ENCODE assay signal across 1 cellular context in the genomic region with DNA sequence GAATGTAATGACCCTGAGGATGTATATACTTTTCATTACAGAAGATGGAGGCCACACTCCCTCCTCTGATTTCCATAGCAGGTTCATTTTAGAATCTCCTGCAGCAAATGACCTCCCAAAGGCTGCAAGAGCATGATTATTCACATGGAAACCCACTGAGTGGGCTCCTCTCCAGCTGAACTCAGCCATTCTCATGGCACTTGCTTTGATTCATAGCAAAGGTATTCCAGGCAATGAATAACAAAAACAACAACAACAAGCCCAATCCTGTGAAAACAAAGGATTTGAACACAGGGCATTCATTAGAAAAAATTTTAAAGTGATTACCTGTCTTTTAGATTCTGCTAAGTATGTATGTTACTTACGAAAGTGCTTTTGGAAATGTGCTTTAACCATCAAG.
TF ChIP-seq lines count a peak whose summit lies in the region.

No MANE protein-coding gene starts in this region.

TF ChIP-seq in GM23338, 12 proteins besides CTCF, POLR2A, EP300 and RAD21 (continued from another document):
- TF ChIP-seq, protein P1, sequence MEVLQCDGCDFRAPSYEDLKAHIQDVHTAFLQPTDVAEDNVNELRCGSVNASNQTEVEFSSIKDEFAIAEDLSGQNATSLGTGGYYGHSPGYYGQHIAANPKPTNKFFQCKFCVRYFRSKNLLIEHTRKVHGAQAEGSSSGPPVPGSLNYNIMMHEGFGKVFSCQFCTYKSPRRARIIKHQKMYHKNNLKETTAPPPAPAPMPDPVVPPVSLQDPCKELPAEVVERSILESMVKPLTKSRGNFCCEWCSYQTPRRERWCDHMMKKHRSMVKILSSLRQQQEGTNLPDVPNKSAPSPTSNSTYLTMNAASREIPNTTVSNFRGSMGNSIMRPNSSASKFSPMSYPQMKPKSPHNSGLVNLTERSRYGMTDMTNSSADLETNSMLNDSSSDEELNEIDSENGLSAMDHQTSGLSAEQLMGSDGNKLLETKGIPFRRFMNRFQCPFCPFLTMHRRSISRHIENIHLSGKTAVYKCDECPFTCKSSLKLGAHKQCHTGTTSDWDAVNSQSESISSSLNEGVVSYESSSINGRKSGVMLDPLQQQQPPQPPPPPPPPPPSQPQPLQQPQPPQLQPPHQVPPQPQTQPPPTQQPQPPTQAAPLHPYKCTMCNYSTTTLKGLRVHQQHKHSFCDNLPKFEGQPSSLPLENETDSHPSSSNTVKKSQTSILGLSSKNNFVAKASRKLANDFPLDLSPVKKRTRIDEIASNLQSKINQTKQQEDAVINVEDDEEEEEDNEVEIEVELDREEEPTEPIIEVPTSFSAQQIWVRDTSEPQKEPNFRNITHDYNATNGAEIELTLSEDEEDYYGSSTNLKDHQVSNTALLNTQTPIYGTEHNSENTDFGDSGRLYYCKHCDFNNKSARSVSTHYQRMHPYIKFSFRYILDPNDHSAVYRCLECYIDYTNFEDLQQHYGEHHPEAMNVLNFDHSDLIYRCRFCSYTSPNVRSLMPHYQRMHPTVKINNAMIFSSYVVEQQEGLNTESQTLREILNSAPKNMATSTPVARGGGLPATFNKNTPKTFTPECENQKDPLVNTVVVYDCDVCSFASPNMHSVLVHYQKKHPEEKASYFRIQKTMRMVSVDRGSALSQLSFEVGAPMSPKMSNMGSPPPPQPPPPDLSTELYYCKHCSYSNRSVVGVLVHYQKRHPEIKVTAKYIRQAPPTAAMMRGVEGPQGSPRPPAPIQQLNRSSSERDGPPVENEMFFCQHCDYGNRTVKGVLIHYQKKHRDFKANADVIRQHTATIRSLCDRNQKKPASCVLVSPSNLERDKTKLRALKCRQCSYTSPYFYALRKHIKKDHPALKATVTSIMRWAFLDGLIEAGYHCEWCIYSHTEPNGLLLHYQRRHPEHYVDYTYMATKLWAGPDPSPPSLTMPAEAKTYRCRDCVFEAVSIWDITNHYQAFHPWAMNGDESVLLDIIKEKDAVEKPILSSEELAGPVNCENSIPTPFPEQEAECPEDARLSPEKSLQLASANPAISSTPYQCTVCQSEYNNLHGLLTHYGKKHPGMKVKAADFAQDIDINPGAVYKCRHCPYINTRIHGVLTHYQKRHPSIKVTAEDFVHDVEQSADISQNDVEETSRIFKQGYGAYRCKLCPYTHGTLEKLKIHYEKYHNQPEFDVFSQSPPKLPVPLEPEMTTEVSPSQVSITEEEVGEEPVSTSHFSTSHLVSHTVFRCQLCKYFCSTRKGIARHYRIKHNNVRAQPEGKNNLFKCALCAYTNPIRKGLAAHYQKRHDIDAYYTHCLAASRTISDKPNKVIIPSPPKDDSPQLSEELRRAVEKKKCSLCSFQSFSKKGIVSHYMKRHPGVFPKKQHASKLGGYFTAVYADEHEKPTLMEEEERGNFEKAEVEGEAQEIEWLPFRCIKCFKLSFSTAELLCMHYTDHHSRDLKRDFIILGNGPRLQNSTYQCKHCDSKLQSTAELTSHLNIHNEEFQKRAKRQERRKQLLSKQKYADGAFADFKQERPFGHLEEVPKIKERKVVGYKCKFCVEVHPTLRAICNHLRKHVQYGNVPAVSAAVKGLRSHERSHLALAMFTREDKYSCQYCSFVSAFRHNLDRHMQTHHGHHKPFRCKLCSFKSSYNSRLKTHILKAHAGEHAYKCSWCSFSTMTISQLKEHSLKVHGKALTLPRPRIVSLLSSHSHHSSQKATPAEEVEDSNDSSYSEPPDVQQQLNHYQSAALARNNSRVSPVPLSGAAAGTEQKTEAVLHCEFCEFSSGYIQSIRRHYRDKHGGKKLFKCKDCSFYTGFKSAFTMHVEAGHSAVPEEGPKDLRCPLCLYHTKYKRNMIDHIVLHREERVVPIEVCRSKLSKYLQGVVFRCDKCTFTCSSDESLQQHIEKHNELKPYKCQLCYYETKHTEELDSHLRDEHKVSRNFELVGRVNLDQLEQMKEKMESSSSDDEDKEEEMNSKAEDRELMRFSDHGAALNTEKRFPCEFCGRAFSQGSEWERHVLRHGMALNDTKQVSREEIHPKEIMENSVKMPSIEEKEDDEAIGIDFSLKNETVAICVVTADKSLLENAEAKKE (CRISPR knock-in tag; IDR thresholded peaks at IDR 0.05) = peak; percentile 66
- TF ChIP-seq, protein P2, sequence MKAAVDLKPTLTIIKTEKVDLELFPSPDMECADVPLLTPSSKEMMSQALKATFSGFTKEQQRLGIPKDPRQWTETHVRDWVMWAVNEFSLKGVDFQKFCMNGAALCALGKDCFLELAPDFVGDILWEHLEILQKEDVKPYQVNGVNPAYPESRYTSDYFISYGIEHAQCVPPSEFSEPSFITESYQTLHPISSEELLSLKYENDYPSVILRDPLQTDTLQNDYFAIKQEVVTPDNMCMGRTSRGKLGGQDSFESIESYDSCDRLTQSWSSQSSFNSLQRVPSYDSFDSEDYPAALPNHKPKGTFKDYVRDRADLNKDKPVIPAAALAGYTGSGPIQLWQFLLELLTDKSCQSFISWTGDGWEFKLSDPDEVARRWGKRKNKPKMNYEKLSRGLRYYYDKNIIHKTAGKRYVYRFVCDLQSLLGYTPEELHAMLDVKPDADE (IDR thresholded peaks at IDR 0.05) = no peak
- TF ChIP-seq EZH2phosphoT487 (IDR thresholded peaks at IDR 0.05; ENCODE audit: unreplicated experiment) (no peak), STAT1 (IDR thresholded peaks at IDR 0.05; ENCODE audit: unreplicated experiment) (no peak)
